In genomic region chr7:157867685-157868305, GRCh38 we compare ENCODE assay signal across 4 cellular contexts.
"Had no signal": no experiment of that assay in that cellular context is flagged by ENCODE, and none has a peak within 500 bp of the region (broad histone marks: within the 10 kb centered on the region; RNA-seq: fewer than 3 reads in every experiment).

No MANE protein-coding gene starts in this region.

- H3K4me1 Mint-ChIP-seq: GM23338, H9 had no signal

- H3K4me2 ChIP-seq: GM23338 had no signal

- H3K36me3 Mint-ChIP-seq: IgD-negative memory B cell had no signal

- H3K4me3 Mint-ChIP-seq: GM23338, H9, IgD-negative memory B cell had no signal

- H2AFZ ChIP-seq: GM23338 had no signal

- H3K27ac Mint-ChIP-seq: GM23338, H9, IgD-negative memory B cell had no signal

- DNase-seq: H9, HCEC 1CT had no signal

- ATAC-seq: GM23338 had no signal

- H3K4me3 ChIP-seq: GM23338 had no signal
